ENCODE assay signal across 8 cellular contexts in the genomic region with DNA sequence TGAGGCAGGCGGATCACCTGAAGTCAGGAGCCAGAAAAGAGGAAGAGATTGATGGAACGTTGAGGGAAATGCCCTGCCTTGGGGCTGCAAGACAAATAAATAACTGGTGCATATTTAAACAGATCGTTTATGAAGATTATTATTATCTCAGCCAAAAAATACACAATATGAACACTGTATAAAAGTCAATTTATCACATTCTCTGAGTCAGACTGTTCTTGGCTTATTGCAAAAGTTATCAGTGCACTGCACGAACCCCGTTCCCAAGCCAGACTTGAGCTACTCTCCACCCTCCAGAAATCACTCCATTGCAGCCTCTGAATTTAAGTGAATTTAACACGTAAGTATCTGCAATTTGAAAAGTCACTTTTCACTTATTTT. TPM values are rescaled to one million over a fixed set of nuclear protein-coding genes. Genes with fewer than 3 reads are reported as not detected.
DNase-seq lines count a peak whose midpoint lies in the region; ATAC-seq, FAIRE-seq and TF ChIP-seq lines count a peak whose summit lies in the region.

No MANE protein-coding gene starts in this region.

- H3K36me3 ChIP-seq in SK-N-MC (ENCODE audit: insufficient read depth, low read length), result no peaks in the 10 kb centered on the region
- no peaks in the 10 kb centered on the region for H3K36me3 ChIP-seq in rectal smooth muscle tissue (ENCODE audit: control insufficient read depth, insufficient read depth, low read length)

- H3K4me3 ChIP-seq in SK-N-MC, result peak overlapping the region; percentile 78
- peak overlapping the region; percentile 95 for H3K4me3 ChIP-seq in rectal smooth muscle tissue (ENCODE audit: low read length)

- H3K9ac ChIP-seq in SK-N-MC (ENCODE audit: insufficient read length) (no peak overlapping the region), rectal smooth muscle tissue (ENCODE audit: low read length) (no peak overlapping the region)

- H3K27me3 ChIP-seq in rectal smooth muscle tissue (ENCODE audit: control insufficient read depth, insufficient read depth, low read length), result no peaks in the 10 kb centered on the region

- no peaks in the 10 kb centered on the region for H3K9me3 ChIP-seq in SK-N-MC (ENCODE audit: low read depth, low read length)

- H3K27ac ChIP-seq in SK-N-MC (no peak overlapping the region), rectal smooth muscle tissue (ENCODE audit: low read depth, low read length) (no peak overlapping the region)

- DNase-seq in G401 (ENCODE audit: low spot score) (peak; percentile 55), SK-N-MC (ENCODE audit: low read depth, low spot score) (no peak), fibroblast of gingiva (ENCODE audit: low read depth) (peak; percentile 62), D721Med (ENCODE audit: insufficient read length, low spot score) (no peak), GM19238 (ENCODE audit: insufficient read length, low spot score) (no peak), NCI-H146 treated with DMSO at 0.1 percent for 48 hours (lab: John Stamatoyannopoulos, UW; ENCODE audit: unreplicated experiment) (no peak)

- TF ChIP-seq CTCF in D721Med (IDR thresholded peaks at IDR 0.05; ENCODE audit: insufficient read depth, missing control alignments), result no peak

- peaks cover 19% of the 10 kb centered on the region for H3K4me1 ChIP-seq in rectal smooth muscle tissue (ENCODE audit: control insufficient read depth, insufficient read depth, low read length)

- in situ Hi-C loops in G401 (cut with HindIII; ENCODE audit: low sequenced_read_pairs), result no loop called here

- ATAC-seq in HG02981 (IDR thresholded peaks at IDR 0.05; ENCODE audit: unreplicated experiment), result no peak

- FAIRE-seq in D721Med (lab: Jason Lieb, UNC), result no peak

RNA-seq across cellular contexts. Expression of a gene that starts 1.6 kb away (rescaled TPM):
- total RNA-seq in G401 (2014; rRNA removed; shearing (Covaris generic)), result 13.0 and 17.7 TPM in 2 replicates

Comparison
In these comparisons a context has a peak if more than half of its experiments do, and no peak if none do; other contexts are left out.
1. DNase-seq: peak in G401 (single experiment) and fibroblast of gingiva (single experiment); none in SK-N-MC (single experiment), D721Med (single experiment), GM19238 (single experiment) and NCI-H146 treated with DMSO at 0.1 percent for 48 hours (single experiment).